In genomic region chr1:150696590-150696989, GRCh38 we compare ENCODE assay signal across 8 cellular contexts. TPM values are rescaled to one million over a fixed set of nuclear protein-coding genes. Genes with fewer than 3 reads are reported as not detected.
DNase-seq lines count a peak whose midpoint lies in the region; ATAC-seq, FAIRE-seq and TF ChIP-seq lines count a peak whose summit lies in the region.

No MANE protein-coding gene starts in this region.

- 0% methylated on average over 3 of the region's 6 CpGs for WGBS in GM12878 (ENCODE audit: insufficient coverage, insufficient replicate concordance, low lambda C conversion rate, missing lambda C conversion rate)
- 3% methylated on average over 6 of the region's 6 CpGs for WGBS in liver
- 2% methylated on average over 6 of the region's 6 CpGs for WGBS in urinary bladder

- no peak for FAIRE-seq in GM12878 (lab: Jason Lieb, UNC)

- TF ChIP-seq EP300 in GM12878 (IDR thresholded peaks at IDR 0.05; ENCODE audit: borderline replicate concordance in 1 of 2, control insufficient read depth in 1 of 2, low read depth in 2 of 2, low read length in 2 of 2) = no peak

- no peaks in the 10 kb centered on the region for H3K27me3 ChIP-seq in HUES6 (ENCODE audit: control insufficient read depth, insufficient read depth, low read length)
- H3K27me3 ChIP-seq in GM12878 (replicated peaks in 1 of 2; ENCODE audit: control insufficient read depth in 2 of 2, insufficient read depth in 2 of 2, low read length in 1 of 2) = no peaks in the 10 kb centered on the region
- H3K27me3 ChIP-seq in liver (ENCODE audit: control insufficient read depth in 4 of 4, insufficient read depth in 4 of 4, low read length in 3 of 4) = no peaks in the 10 kb centered on the region

- BruUV-seq in GM12878 (replicated peaks; lab: Mats Ljungman, UMichigan) = no TSS peak

- ATAC-seq in GM12878 = no peak; the same call in 2 of the 3 replicates

- H2AFZ ChIP-seq in GM12878 (ENCODE audit: control insufficient read depth, low read depth, low read length) = peak overlapping the region; percentile 89

- H4K20me1 ChIP-seq in GM12878 (ENCODE audit: control insufficient read depth, insufficient read depth) = no peaks in the 10 kb centered on the region

- CTCF ChIA-PET in GM12878 (lab: Yijun Ruan, JAX) = interaction anchor here (0.7 to 2.5 kb wide), 11 partner anchors 10 to 427 kb away, joined by 3 to 18 read pairs (median 5); partner anchors contain the start of genes APH1A, CDC42SE1, CTSS and ENSA

- TF ChIP-seq CTCF in AG10803 (conservative IDR thresholded peaks at IDR 0.05; ENCODE audit: low read length) (no peak), GM12878 (IDR thresholded peaks at IDR 0.05 in 2 of 3, conservative IDR thresholded peaks at IDR 0.05 in 1 of 3; ENCODE audit: control insufficient read depth in 2 of 3, extremely low read depth in 1 of 3, insufficient read depth in 1 of 3, low read depth in 3 of 3, low read length in 3 of 3) (no peak), liver (IDR thresholded peaks at IDR 0.05; ENCODE audit: low read depth, low read length, missing input control) (no peak)

- DNase-seq in AG10803 (ENCODE audit: low read depth) (no peak), GM12878 (ENCODE audit: low read depth, low spot score) (no peak), NCI-H1105 treated with DMSO at 0.1 percent for 48 hours (lab: John Stamatoyannopoulos, UW) (no peak), NCI-H524 treated with DMSO at 0.1 percent for 48 hours (lab: John Stamatoyannopoulos, UW) (no peak), cortex of kidney (lab: John Stamatoyannopoulos, UW) (no peak)

- peak overlapping the region; percentile 66 for H3K4me2 ChIP-seq in GM12878 (ENCODE audit: control insufficient read depth, insufficient read depth)

- SMC1A ChIA-PET in GM12878 (lab: Charles Lee; ENCODE audit: uncharacterized antibody, unreplicated experiment) = interaction anchor here (0.7 to 2.4 kb wide), 23 partner anchors 10 to 230 kb away, joined by 3 to 20 read pairs (median 5); partner anchors contain the start of genes CTSS, ENSA, HORMAD1 and MCL1

- H3K79me2 ChIP-seq in GM12878 (ENCODE audit: control insufficient read depth, insufficient read depth, low read length) = peaks cover 15% of the 10 kb centered on the region

- POLR2A ChIA-PET in GM12878 (lab: Charles Lee) = interaction anchor here (0.6 to 1.9 kb wide), 18 partner anchors 9 to 320 kb away, joined by 3 to 16 read pairs (median 5); partner anchors contain the start of genes ENSA and SETDB1

- no peaks in the 10 kb centered on the region for H3K4me1 ChIP-seq in HUES6 (ENCODE audit: control insufficient read depth, insufficient read depth, low read length)
- peaks cover 3% of the 10 kb centered on the region; the same call in 1 of the 2 replicates for H3K4me1 ChIP-seq in GM12878 (ENCODE audit: control insufficient read depth, insufficient read depth, low read length)
- peaks cover 3 to 10% (median 6%) of the 10 kb centered on the region in 4 donors for H3K4me1 ChIP-seq in liver (ENCODE audit: control insufficient read depth in 4 of 4, insufficient read depth in 4 of 4, low read length in 3 of 4)
- H3K4me1 ChIP-seq in urinary bladder (ENCODE audit: insufficient read depth) = no peaks in the 10 kb centered on the region

- H3K4me3 ChIP-seq in AG10803 (ENCODE audit: low read length) = peak overlapping the region; percentile 83
- peak overlapping the region; percentile 75 for H3K4me3 ChIP-seq in HUES6 (ENCODE audit: low read depth, low read length)
- peak overlapping the region; percentile 72 for H3K4me3 ChIP-seq in GM12878
- H3K4me3 ChIP-seq in liver (ENCODE audit: low read depth in 1 of 3, low read length in 3 of 3) = peak overlapping the region; percentile 76 to 99 (median 95)
- peak overlapping the region; percentile 74 for H3K4me3 ChIP-seq in urinary bladder (ENCODE audit: low read depth, low read length)

- H3K36me3 ChIP-seq in HUES6 (ENCODE audit: control insufficient read depth, insufficient read depth, low read length) (peaks cover 31% of the 10 kb centered on the region), GM12878 (ENCODE audit: control insufficient read depth in 2 of 2, insufficient read depth in 2 of 2, low read length in 1 of 2) (peaks cover 0 to 13% of the 10 kb centered on the region in 2 experiments; a peak in 1 of 4 replicates), liver (ENCODE audit: control insufficient read depth in 4 of 4, insufficient read depth in 3 of 4, low read depth in 1 of 4, low read length in 3 of 4) (peaks cover 4 to 21% (median 7%) of the 10 kb centered on the region in 4 donors), urinary bladder (ENCODE audit: insufficient read depth) (peaks cover 4% of the 10 kb centered on the region)

- no peak for TF ChIP-seq RAD21 in GM12878 (IDR thresholded peaks at IDR 0.05; ENCODE audit: insufficient read depth, low read depth, low read length)
- TF ChIP-seq RAD21 in liver (IDR thresholded peaks at IDR 0.05) = no peak

- H3K9me3 ChIP-seq in HUES6 (ENCODE audit: control insufficient read depth, insufficient read depth, low read depth, low read length) = no peaks in the 10 kb centered on the region
- H3K9me3 ChIP-seq in GM12878 (replicated peaks; ENCODE audit: control insufficient read depth, insufficient read depth, low read length) = no peaks in the 10 kb centered on the region
- no peaks in the 10 kb centered on the region for H3K9me3 ChIP-seq in liver (ENCODE audit: control insufficient read depth in 4 of 4, low read length in 3 of 4)

- intact Hi-C loops in GM12878 (cut with micrococcal nuclease; ENCODE audit: unreplicated experiment) = loop anchor here (5.0 kb wide), 1 partner anchor 134 kb away; no protein-coding TSS in a partner anchor

- in situ Hi-C loops in GM12878 (cut with MboI) = no loop called here

- no peak overlapping the region for H3K27ac ChIP-seq in HUES6 (ENCODE audit: low read depth, low read length)
- H3K27ac ChIP-seq in GM12878 (ENCODE audit: control insufficient read depth, insufficient read depth) = peak overlapping the region; percentile 45
- peak overlapping the region; percentile 29 to 51 for H3K27ac ChIP-seq in liver (ENCODE audit: low read depth in 1 of 2, low read length in 2 of 2)
- H3K27ac ChIP-seq in urinary bladder (ENCODE audit: low read depth) = peak overlapping the region; percentile 44

- H3K9ac ChIP-seq in HUES6 (ENCODE audit: low read length) (peak overlapping the region; percentile 2), GM12878 (ENCODE audit: control insufficient read depth, insufficient read depth, low read length) (peak overlapping the region; percentile 48; the same call in 1 of the 2 replicates), liver (ENCODE audit: low read depth in 1 of 2, low read length in 2 of 2) (peak overlapping the region in 1 of 2 donors; percentile 28)

- no peak for TF ChIP-seq POLR2A in GM12878 (IDR thresholded peaks at IDR 0.05; ENCODE audit: low read depth, low read length)

- RAD21 ChIA-PET in GM12878 (lab: Charles Lee; ENCODE audit: unreplicated experiment) = interaction anchor here (1.0 to 2.6 kb wide), 13 partner anchors 10 to 300 kb away, joined by 3 to 23 read pairs (median 5); partner anchors contain the start of genes CTSS, ENSA and MCL1

TF ChIP-seq in GM12878, 131 proteins besides CTCF, POLR2A, EP300 and RAD21 (continues in another document):
- no peak for TF ChIP-seq CBX3 (IDR thresholded peaks at IDR 0.05; ENCODE audit: borderline replicate concordance, low read depth)

TF ChIP-seq in liver, 16 proteins besides CTCF, POLR2A, EP300 and RAD21 (continues in another document):
- TF ChIP-seq JUND (IDR thresholded peaks at IDR 0.05) (no peak), NR2F2 (IDR thresholded peaks at IDR 0.05) (no peak)

RNA-seq across cellular contexts. Expression of gene GOLPH3L, which starts 0.4 kb away (rescaled TPM):
- total RNA-seq in GM12878 (2013; cell fraction: nucleolus; rRNA removed) = 22.0 and 23.1 TPM in 2 replicates
- total RNA-seq in GM12878 (2014; rRNA removed) (7.7 and 8.8 TPM in 2 replicates), GM12878 (2014; rRNA removed; fragmentation: Illumina TruSeq; extraction: Trizol) (20.0 and 21.0 TPM in 2 replicates), GM12878 (2021) (17.2 and 18.3 TPM in 2 replicates), liver (10 to 100 TPM in 1 of 2 donors, 1 to 10 TPM in 1; 8.5 to 11.3 TPM), urinary bladder (24.5 TPM)
- polyA plus RNA-seq in GM12878 (2011; ENCODE audit: low read depth) = 12.6 TPM
- polyA plus RNA-seq in GM12878 (2011; rRNA removed) (25.2 and 34.7 TPM in 2 replicates), GM12878 (2014; fragmentation: Illumina TruSeq; extraction: Trizol) (27.2 and 29.7 TPM in 2 replicates), GM12878 (2014; fragmentation: Nextera tagmentation; extraction: Ambion mirVana) (10 to 100 TPM; 11.8 to 12.1 TPM), GM12878 (2014; rRNA removed) (14.2 and 14.5 TPM in 2 replicates), GM12878 (2016; fragmentation: Nextera tagmentation; extraction: Ambion mirVana) (10 to 100 TPM; 24.4 to 29.9 TPM), liver (1 to 10 TPM; 6.0 to 6.6 TPM), urinary bladder (21.5 TPM)
- 12.0 and 12.5 TPM in 2 replicates for polyA plus RNA-seq in GM12878 (2011; cell fraction: cytosol; rRNA removed)
- polyA plus RNA-seq in GM12878 (2011; cell fraction: nucleus; rRNA removed) = 6.0 and 6.8 TPM in 2 replicates
- 26.1 and 30.0 TPM in 2 replicates for polyA plus RNA-seq in GM12878 (2012)
- polyA minus RNA-seq in GM12878 (2011; rRNA and poly(A)+ RNA removed) = 22.0 and 22.5 TPM in 2 replicates
- 13.4 and 13.6 TPM in 2 replicates for polyA minus RNA-seq in GM12878 (2011; cell fraction: cytosol; rRNA and poly(A)+ RNA removed)
- 4.8 and 7.3 TPM in 2 replicates for polyA minus RNA-seq in GM12878 (2011; cell fraction: nucleus; rRNA and poly(A)+ RNA removed)

RNA-seq across cellular contexts. Expression of gene HORMAD1, which starts 24.1 kb away (rescaled TPM):
- total RNA-seq in GM12878 (2013; cell fraction: nucleolus; rRNA removed) = 0.81 TPM in 1 of 2 replicates, not detected in the other
- total RNA-seq in GM12878 (2014; rRNA removed) (0.22 TPM in 1 of 2 replicates, not detected in the other), GM12878 (2014; rRNA removed; fragmentation: Illumina TruSeq; extraction: Trizol) (0.22 and 0.28 TPM in 2 replicates), GM12878 (2021) (not detected in 2 replicates), liver (under 1 TPM; 0.47 to 0.92 TPM), urinary bladder (0.26 TPM)
- not detected for polyA plus RNA-seq in GM12878 (2011; ENCODE audit: low read depth)
- polyA plus RNA-seq in GM12878 (2011; rRNA removed) (0.08 and 0.27 TPM in 2 replicates), GM12878 (2014; fragmentation: Illumina TruSeq; extraction: Trizol) (0.78 TPM in 1 of 2 replicates, not detected in the other), GM12878 (2014; fragmentation: Nextera tagmentation; extraction: Ambion mirVana) (not detected), GM12878 (2014; rRNA removed) (0.22 TPM in 1 of 2 replicates, not detected in the other), GM12878 (2016; fragmentation: Nextera tagmentation; extraction: Ambion mirVana) (under 1 TPM in 1 of 2 experiments, not detected in 1; 0.18 TPM), liver (under 1 TPM; 0.06 to 0.24 TPM), urinary bladder (not detected)
- not detected in 2 replicates for polyA plus RNA-seq in GM12878 (2011; cell fraction: cytosol; rRNA removed)
- polyA plus RNA-seq in GM12878 (2011; cell fraction: nucleus; rRNA removed) = 0.27 and 0.32 TPM in 2 replicates
- polyA plus RNA-seq in GM12878 (2012) = 0.15 TPM in 1 of 2 replicates, not detected in the other
- polyA minus RNA-seq in GM12878 (2011; rRNA and poly(A)+ RNA removed) = not detected in 2 replicates
- not detected in 2 replicates for polyA minus RNA-seq in GM12878 (2011; cell fraction: cytosol; rRNA and poly(A)+ RNA removed)
- polyA minus RNA-seq in GM12878 (2011; cell fraction: nucleus; rRNA and poly(A)+ RNA removed) = not detected in 2 replicates
